Comparison of ENCODE assay signal across 15 cellular contexts in the genomic region with DNA sequence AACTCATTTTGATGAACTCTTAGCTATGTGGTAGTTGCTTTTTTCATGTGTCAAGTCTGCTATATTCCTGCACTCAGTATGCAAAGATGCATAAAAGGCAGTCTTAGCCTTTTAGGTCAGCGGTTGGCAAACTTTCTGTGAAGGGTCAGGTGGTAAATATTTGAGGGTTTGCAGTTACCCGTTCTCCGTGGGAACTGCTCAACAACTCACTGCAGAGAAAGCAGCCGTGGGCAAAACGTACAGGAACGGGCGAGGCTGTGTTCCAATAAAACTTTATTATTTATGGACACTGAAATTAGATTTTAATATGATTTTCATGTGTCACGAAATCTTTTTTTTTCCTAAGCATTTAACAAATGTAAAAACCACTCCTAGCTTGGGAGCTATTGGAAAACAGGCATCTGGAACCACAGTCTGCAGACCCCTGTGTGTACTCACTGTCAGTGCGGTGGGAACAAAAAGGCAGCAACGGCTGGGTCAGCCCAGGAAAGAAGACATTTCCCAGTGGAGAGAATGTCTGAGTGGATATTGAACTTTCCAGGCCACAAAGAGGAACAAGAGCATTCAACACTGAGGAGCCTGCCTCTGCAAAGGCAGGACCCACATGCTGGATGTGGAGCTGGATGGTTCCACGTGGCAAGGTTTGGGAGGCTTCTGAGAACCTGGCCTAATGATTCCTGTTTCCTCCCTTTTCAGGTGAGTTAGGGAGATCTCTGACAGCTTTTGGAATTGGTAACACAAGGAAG. TPM values are rescaled to one million over a fixed set of nuclear protein-coding genes. Genes with fewer than 3 reads are reported as not detected.
DNase-seq lines count a peak whose midpoint lies in the region; ATAC-seq, FAIRE-seq and TF ChIP-seq lines count a peak whose summit lies in the region.
"Had no signal": no experiment of that assay in that cellular context is flagged by ENCODE, and none has a peak within 500 bp of the region (broad histone marks: within the 10 kb centered on the region; RNA-seq: fewer than 3 reads in every experiment).

No MANE protein-coding gene starts in this region.

- no peaks in the 10 kb centered on the region for H3K27me3 ChIP-seq in GM12878 (replicated peaks in 1 of 2; ENCODE audit: control insufficient read depth in 2 of 2, insufficient read depth in 2 of 2, low read length in 1 of 2)
- H3K27me3 ChIP-seq: colonic mucosa had no signal

- no peaks in the 10 kb centered on the region for H3K79me2 ChIP-seq in GM12878 (ENCODE audit: control insufficient read depth, insufficient read depth, low read length)

- no peak for FAIRE-seq in GM12878 (lab: Jason Lieb, UNC)

- no peak for TF ChIP-seq POLR2A in GM12878 (IDR thresholded peaks at IDR 0.05; ENCODE audit: low read depth, low read length)

- CTCF ChIA-PET in HEK293 (lab: Yijun Ruan, JAX): interaction anchor here (0.5 to 3.0 kb wide), 18 partner anchors 8 to 995 kb away, joined by 3 to 22 read pairs (median 5); no protein-coding TSS in a partner anchor
- CTCF ChIA-PET in GM12878 (lab: Yijun Ruan, JAX): interaction anchor here (0.6 to 2.2 kb wide), 14 partner anchors 10 to 760 kb away, joined by 3 to 19 read pairs (median 4); a partner anchor contains a TSS

- no peak for TF ChIP-seq RAD21 in GM12878 (IDR thresholded peaks at IDR 0.05; ENCODE audit: insufficient read depth, low read depth, low read length)

- no peak for ATAC-seq in GM12878
- peak; percentile 12 for ATAC-seq in left lobe of liver
- ATAC-seq in sciatic nerve: no peak
- no peak for ATAC-seq in HG02678 (IDR thresholded peaks at IDR 0.05; ENCODE audit: unreplicated experiment)
- ATAC-seq: CD8-positive, alpha-beta T cell had no signal

- H3K9ac ChIP-seq in GM12878 (ENCODE audit: control insufficient read depth, insufficient read depth, low read length): no peak overlapping the region
- H3K9ac ChIP-seq: KMS-11 had no signal

- H3K4me3 ChIP-seq in HEK293 (ENCODE audit: low read depth, low read length): no peak overlapping the region
- no peak overlapping the region for H3K4me3 ChIP-seq in GM12878
- H3K4me3 ChIP-seq: colonic mucosa had no signal

- no peak for DNase-seq in GM12878 (ENCODE audit: low read depth, low spot score)
- DNase-seq in left lobe of liver (ENCODE audit: low spot score): no peak
- DNase-seq in sciatic nerve (ENCODE audit: low spot score): peak; percentile 30
- no peak for DNase-seq in EL
- DNase-seq in NCI-H1105 (lab: John Stamatoyannopoulos, UW): no peak
- DNase-seq in NCI-H446 treated with DMSO at 0.1 percent for 48 hours (lab: John Stamatoyannopoulos, UW): no peak
- DNase-seq: activated CD8-positive, alpha-beta memory T cell treated with anti-CD3 and anti-CD28 coated beads for 24 hours; CD8-positive, alpha-beta T cell; colonic mucosa; NCI-H1436 treated with DMSO at 0.1 percent for 48 hours; stimulated activated naive CD4-positive, alpha-beta T cell treated with Interleukin-2 at 50 U/mL for 16 hours; T-helper 1 cell had no signal

- 78% methylated on average over 11 of the region's 11 CpGs for WGBS in GM12878 (ENCODE audit: insufficient coverage, insufficient replicate concordance, low lambda C conversion rate, missing lambda C conversion rate)

- POLR2A ChIA-PET in HEK293 (lab: Yijun Ruan, JAX): no interaction called here
- POLR2A ChIA-PET in GM12878 (lab: Charles Lee): no interaction called here

- peaks cover 7 to 24% of the 10 kb centered on the region in 2 experiments; a peak in 2 of 3 replicates for H3K36me3 ChIP-seq in HEK293 (ENCODE audit: control insufficient read depth in 2 of 2, insufficient read depth in 1 of 2, low read length in 2 of 2)
- peaks cover 4 to 9% of the 10 kb centered on the region in 2 experiments; a peak in 3 of 4 replicates for H3K36me3 ChIP-seq in GM12878 (ENCODE audit: control insufficient read depth in 2 of 2, insufficient read depth in 2 of 2, low read length in 1 of 2)
- H3K36me3 ChIP-seq: colonic mucosa had no signal

- H3K4me2 ChIP-seq in GM12878 (ENCODE audit: control insufficient read depth, insufficient read depth): no peak overlapping the region
- H3K4me2 ChIP-seq: KMS-11 had no signal

- RAD21 ChIA-PET in GM12878 (lab: Charles Lee; ENCODE audit: unreplicated experiment): interaction anchor here (1.2 to 1.4 kb wide), 2 partner anchors 271 to 281 kb away, joined by 3 to 5 read pairs; no protein-coding TSS in a partner anchor

- no peaks in the 10 kb centered on the region for H4K20me1 ChIP-seq in GM12878 (ENCODE audit: control insufficient read depth, insufficient read depth)

- TF ChIP-seq CTCF in HEK293 (tag by site-specific recombination; IDR thresholded peaks at IDR 0.05) (no peak), GM12878 (IDR thresholded peaks at IDR 0.05 in 2 of 3, conservative IDR thresholded peaks at IDR 0.05 in 1 of 3; ENCODE audit: control insufficient read depth in 2 of 3, extremely low read depth in 1 of 3, insufficient read depth in 1 of 3, low read depth in 3 of 3, low read length in 3 of 3) (no peak)

- H3K27ac ChIP-seq in HEK293 (ENCODE audit: extremely low read depth, low read depth, low read length): no peak overlapping the region
- no peak overlapping the region for H3K27ac ChIP-seq in GM12878 (ENCODE audit: control insufficient read depth, insufficient read depth)
- H3K27ac ChIP-seq: KMS-11 had no signal

- in situ Hi-C loops in GM12878 (cut with MboI): no loop called here

- no peak overlapping the region for H2AFZ ChIP-seq in GM12878 (ENCODE audit: control insufficient read depth, low read depth, low read length)

- BruUV-seq in GM12878 (replicated peaks; lab: Mats Ljungman, UMichigan): no TSS peak

- TF ChIP-seq EP300 in GM12878 (IDR thresholded peaks at IDR 0.05; ENCODE audit: borderline replicate concordance in 1 of 2, control insufficient read depth in 1 of 2, low read depth in 2 of 2, low read length in 2 of 2): no peak

- peaks cover 11% of the 10 kb centered on the region for H3K4me1 ChIP-seq in HEK293 (ENCODE audit: control insufficient read depth, insufficient read depth, low read length)
- no peaks in the 10 kb centered on the region for H3K4me1 ChIP-seq in GM12878 (ENCODE audit: control insufficient read depth, insufficient read depth, low read length)

- SMC1A ChIA-PET in GM12878 (lab: Charles Lee; ENCODE audit: uncharacterized antibody, unreplicated experiment): no interaction called here

- intact Hi-C loops in GM12878 (cut with micrococcal nuclease; ENCODE audit: unreplicated experiment) (no loop called here), sciatic nerve (cut with DNase I) (no loop called here)

- H3K9me3 ChIP-seq in HEK293 (ENCODE audit: control insufficient read depth, insufficient read depth, low read depth, low read length) (no peaks in the 10 kb centered on the region), GM12878 (replicated peaks; ENCODE audit: control insufficient read depth, insufficient read depth, low read length) (no peaks in the 10 kb centered on the region)
- H3K9me3 ChIP-seq: colonic mucosa had no signal

RNA-seq across cellular contexts. Expression of a gene that starts 3.5 kb away (rescaled TPM):
- 1.7 and 3.6 TPM in 2 replicates for total RNA-seq in GM12878 (2013; cell fraction: nucleolus; rRNA removed)
- total RNA-seq in GM12878 (2014; rRNA removed): 0.17 and 0.38 TPM in 2 replicates
- 0.14 and 0.36 TPM in 2 replicates for total RNA-seq in GM12878 (2014; rRNA removed; fragmentation: Illumina TruSeq; extraction: Trizol)
- total RNA-seq in GM12878 (2021): 0.88 and 1.4 TPM in 2 replicates
- 0.62 TPM for polyA plus RNA-seq in GM12878 (2011; ENCODE audit: low read depth)
- polyA plus RNA-seq in GM12878 (2011; rRNA removed): 0.19 and 0.35 TPM in 2 replicates
- 0.39 and 0.48 TPM in 2 replicates for polyA plus RNA-seq in GM12878 (2011; cell fraction: cytosol; rRNA removed)
- 0.60 and 1.1 TPM in 2 replicates for polyA plus RNA-seq in GM12878 (2011; cell fraction: nucleus; rRNA removed)
- polyA plus RNA-seq in GM12878 (2012): 1.2 and 1.5 TPM in 2 replicates
- polyA plus RNA-seq in GM12878 (2014; fragmentation: Illumina TruSeq; extraction: Trizol): 0.06 and 0.41 TPM in 2 replicates
- under 1 TPM in 1 of 2 experiments, not detected in 1; 0.05 TPM for polyA plus RNA-seq in GM12878 (2014; fragmentation: Nextera tagmentation; extraction: Ambion mirVana)
- 0.55 and 1.9 TPM in 2 replicates for polyA plus RNA-seq in GM12878 (2014; rRNA removed)
- polyA plus RNA-seq in GM12878 (2016; fragmentation: Nextera tagmentation; extraction: Ambion mirVana): under 1 TPM in 1 of 2 experiments, not detected in 1; 0.52 TPM
- polyA minus RNA-seq in GM12878 (2011; rRNA and poly(A)+ RNA removed): 0.29 and 1.4 TPM in 2 replicates
- polyA minus RNA-seq in GM12878 (2011; cell fraction: cytosol; rRNA and poly(A)+ RNA removed): 0.53 TPM in 1 of 2 replicates, not detected in the other
- polyA minus RNA-seq in GM12878 (2011; cell fraction: nucleus; rRNA and poly(A)+ RNA removed): 0.24 and 2.3 TPM in 2 replicates
- total RNA-seq in left lobe of liver: 232 TPM
- 112 TPM for total RNA-seq in sciatic nerve

RNA-seq across cellular contexts. Expression of a gene that starts 15.5 kb away (rescaled TPM):
- total RNA-seq in GM12878 (2013; cell fraction: nucleolus; rRNA removed): 11.8 and 12.6 TPM in 2 replicates
- total RNA-seq in GM12878 (2014; rRNA removed) (31.4 and 34.6 TPM in 2 replicates), GM12878 (2014; rRNA removed; fragmentation: Illumina TruSeq; extraction: Trizol) (36.3 and 37.5 TPM in 2 replicates), GM12878 (2021) (62.8 and 63.4 TPM in 2 replicates), left lobe of liver (17.2 TPM), sciatic nerve (15.9 TPM)
- 30.8 TPM for polyA plus RNA-seq in GM12878 (2011; ENCODE audit: low read depth)
- polyA plus RNA-seq in GM12878 (2011; rRNA removed) (30.3 and 46.4 TPM in 2 replicates), GM12878 (2014; fragmentation: Illumina TruSeq; extraction: Trizol) (50.0 and 54.3 TPM in 2 replicates), GM12878 (2014; fragmentation: Nextera tagmentation; extraction: Ambion mirVana) (10 to 100 TPM in 1 of 2 experiments, 1 to 10 TPM in 1; 9.5 to 24.5 TPM), GM12878 (2014; rRNA removed) (52.8 and 59.8 TPM in 2 replicates), GM12878 (2016; fragmentation: Nextera tagmentation; extraction: Ambion mirVana) (10 to 100 TPM; 76.2 to 81.9 TPM)
- polyA plus RNA-seq in GM12878 (2011; cell fraction: cytosol; rRNA removed): 37.2 and 38.3 TPM in 2 replicates
- 19.6 and 28.0 TPM in 2 replicates for polyA plus RNA-seq in GM12878 (2011; cell fraction: nucleus; rRNA removed)
- polyA plus RNA-seq in GM12878 (2012): 32.6 and 34.4 TPM in 2 replicates
- 12.1 and 13.1 TPM in 2 replicates for polyA minus RNA-seq in GM12878 (2011; rRNA and poly(A)+ RNA removed)
- 7.8 and 12.1 TPM in 2 replicates for polyA minus RNA-seq in GM12878 (2011; cell fraction: cytosol; rRNA and poly(A)+ RNA removed)
- 4.6 and 8.6 TPM in 2 replicates for polyA minus RNA-seq in GM12878 (2011; cell fraction: nucleus; rRNA and poly(A)+ RNA removed)

RNA-seq across cellular contexts. Expression of a gene that starts 19.6 kb away (rescaled TPM):
- 20.2 and 20.4 TPM in 2 replicates for total RNA-seq in GM12878 (2013; cell fraction: nucleolus; rRNA removed)
- total RNA-seq in GM12878 (2014; rRNA removed) (40.3 and 40.4 TPM in 2 replicates), GM12878 (2014; rRNA removed; fragmentation: Illumina TruSeq; extraction: Trizol) (29.3 and 30.7 TPM in 2 replicates), GM12878 (2021) (26.4 and 28.9 TPM in 2 replicates), left lobe of liver (11.5 TPM), sciatic nerve (12.6 TPM)
- polyA plus RNA-seq in GM12878 (2011; ENCODE audit: low read depth): 22.2 TPM
- polyA plus RNA-seq in GM12878 (2011; rRNA removed) (23.8 and 37.0 TPM in 2 replicates), GM12878 (2014; fragmentation: Illumina TruSeq; extraction: Trizol) (21.7 and 30.7 TPM in 2 replicates), GM12878 (2014; fragmentation: Nextera tagmentation; extraction: Ambion mirVana) (1 to 10 TPM; 5.6 to 8.8 TPM), GM12878 (2014; rRNA removed) (31.7 and 33.4 TPM in 2 replicates), GM12878 (2016; fragmentation: Nextera tagmentation; extraction: Ambion mirVana) (10 to 100 TPM; 32.8 to 36.7 TPM)
- 35.2 and 38.2 TPM in 2 replicates for polyA plus RNA-seq in GM12878 (2011; cell fraction: cytosol; rRNA removed)
- polyA plus RNA-seq in GM12878 (2011; cell fraction: nucleus; rRNA removed): 28.9 and 35.6 TPM in 2 replicates
- 21.3 and 21.8 TPM in 2 replicates for polyA plus RNA-seq in GM12878 (2012)
- 12.7 and 16.7 TPM in 2 replicates for polyA minus RNA-seq in GM12878 (2011; rRNA and poly(A)+ RNA removed)
- polyA minus RNA-seq in GM12878 (2011; cell fraction: cytosol; rRNA and poly(A)+ RNA removed): 6.7 and 14.0 TPM in 2 replicates
- polyA minus RNA-seq in GM12878 (2011; cell fraction: nucleus; rRNA and poly(A)+ RNA removed): 14.7 and 22.2 TPM in 2 replicates

Comparison
In these comparisons a context has a peak if more than half of its experiments do, and no peak if none do; other contexts are left out.
1. RNA of a gene that starts 3.5 kb away (total RNA-seq): 232 TPM in left lobe of liver (single experiment) and 112 TPM in sciatic nerve (single experiment); 0.14 to 3.6 TPM in GM12878; every median in the first group is over 10 times any median in the second.